ENCODE assay signal across 22 cellular contexts in the genomic region with DNA sequence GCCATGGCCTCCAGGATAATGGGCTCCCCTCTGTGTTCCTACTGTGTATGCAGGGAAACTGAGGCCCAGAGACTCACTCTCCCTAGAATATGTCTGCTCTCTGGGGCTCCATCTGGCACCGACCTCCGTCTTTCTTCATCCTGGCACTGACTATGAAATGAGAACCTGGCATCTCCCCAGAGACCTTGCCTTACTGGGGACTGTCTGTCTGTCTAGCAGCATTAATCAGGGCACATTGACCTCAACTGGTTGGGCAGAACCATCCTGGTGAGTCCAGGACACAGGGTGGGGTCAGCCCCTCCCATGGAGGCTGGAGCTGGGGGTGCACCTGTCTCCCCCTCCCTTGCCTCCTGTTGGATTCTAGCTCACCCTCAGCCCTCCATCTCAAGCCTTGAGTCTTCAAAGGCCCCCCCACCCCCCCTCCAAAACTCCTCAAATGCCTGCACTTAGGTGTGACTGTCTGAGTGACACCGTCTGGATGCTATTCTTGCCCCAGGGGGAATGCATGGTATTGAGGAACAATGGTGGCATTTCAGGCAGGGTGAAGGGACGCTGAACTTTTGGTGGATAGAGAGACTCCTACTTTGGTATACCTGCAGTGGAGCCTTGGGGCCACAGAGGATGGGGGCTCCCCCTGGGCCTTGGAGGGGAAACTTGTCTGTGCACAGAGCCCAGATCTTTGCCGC. TPM values are rescaled to one million over a fixed set of nuclear protein-coding genes. Genes with fewer than 3 reads are reported as not detected.
"Had no signal": no experiment of that assay in that cellular context is flagged by ENCODE, and none has a peak within 500 bp of the region (broad histone marks: within the 10 kb centered on the region; RNA-seq: fewer than 3 reads in every experiment).

No MANE protein-coding gene starts in this region.

- DNase-seq: activated CD4-positive, alpha-beta T cell treated with anti-CD3 and anti-CD28 coated beads for 4 hours; activated CD8-positive, alpha-beta memory T cell treated with anti-CD3 and anti-CD28 coated beads, Interleukin-2, amount 50 U/mL, for 4 hours; activated CD8-positive, alpha-beta T cell treated with anti-CD3 and anti-CD28 coated beads for 36 hours; activated effector memory CD4-positive, alpha-beta T cell treated with Interleukin-2 at 50 U/mL for 16 hours; activated naive CD4-positive, alpha-beta T cell; activated naive CD8-positive, alpha-beta T cell treated with anti-CD3 and anti-CD28 coated beads, Interleukin-2, amount 50 U/mL, for 24 hours; amniotic stem cell; body of pancreas; MM.1S; NCI-H1105; NCI-H1436; NCI-H187; NCI-H2081; NCI-H510A treated with DMSO at 0.1 percent for 48 hours; NCI-H69; NK-92 treated with Interleukin-12 subunit alpha and Interleukin-12 subunit beta, amount 100 ng/mL, for 24 hours; PC-3; SHP77 treated with DMSO at 0.1 percent for 48 hours had no signal

- ATAC-seq: activated CD4-positive, CD25-positive, alpha-beta regulatory T cell treated with anti-CD3 and anti-CD28 coated beads, Interleukin-2, amount 50 U/mL, for 24 hours; activated CD8-positive, alpha-beta T cell treated with anti-CD3 and anti-CD28 coated beads for 36 hours; activated naive CD4-positive, alpha-beta T cell treated with anti-CD3 and anti-CD28 coated beads, Interleukin-2, amount 50 U/mL, for 72 hours; activated naive CD8-positive, alpha-beta T cell treated with anti-CD3 and anti-CD28 coated beads, Interleukin-2, amount 50 U/mL, for 24 hours; body of pancreas; PC-3 had no signal

- H3K27ac ChIP-seq: ascending aorta, body of pancreas had no signal

- H3K9me3 ChIP-seq: ascending aorta, body of pancreas had no signal

- H3K9me3 Mint-ChIP-seq: activated CD8-positive, alpha-beta T cell treated with anti-CD3 and anti-CD28 coated beads for 36 hours; activated naive CD4-positive, alpha-beta T cell treated with anti-CD3 and anti-CD28 coated beads, Interleukin-2, amount 50 U/mL, for 72 hours; activated naive CD8-positive, alpha-beta T cell treated with anti-CD3 and anti-CD28 coated beads, Interleukin-2, amount 50 U/mL, for 24 hours; T-helper 1 cell treated with Interleukin-12 subunit alpha and Interleukin-12 subunit beta and Interleukin-4 antibody, amounts not matched to agents 30 μg/mL and 1 μg/mL, for 36 hours had no signal

- H3K4me3 Mint-ChIP-seq: activated CD8-positive, alpha-beta T cell treated with anti-CD3 and anti-CD28 coated beads for 36 hours; activated naive CD8-positive, alpha-beta T cell treated with anti-CD3 and anti-CD28 coated beads, Interleukin-2, amount 50 U/mL, for 24 hours; T-helper 1 cell treated with Interleukin-12 subunit alpha and Interleukin-12 subunit beta and Interleukin-4 antibody, amounts not matched to agents 30 μg/mL and 1 μg/mL, for 36 hours had no signal

- H3K36me3 ChIP-seq: ascending aorta had no signal

- H3K27me3 ChIP-seq: ascending aorta, body of pancreas had no signal

- H3K4me1 ChIP-seq: ascending aorta, body of pancreas had no signal

- H3K4me3 ChIP-seq: ascending aorta, body of pancreas had no signal

- H3K27ac Mint-ChIP-seq: activated CD8-positive, alpha-beta T cell treated with anti-CD3 and anti-CD28 coated beads for 36 hours; activated naive CD4-positive, alpha-beta T cell treated with anti-CD3 and anti-CD28 coated beads, Interleukin-2, amount 50 U/mL, for 72 hours; activated naive CD8-positive, alpha-beta T cell treated with anti-CD3 and anti-CD28 coated beads, Interleukin-2, amount 50 U/mL, for 24 hours; T-helper 1 cell treated with Interleukin-12 subunit alpha and Interleukin-12 subunit beta and Interleukin-4 antibody, amounts not matched to agents 30 μg/mL and 1 μg/mL, for 36 hours had no signal

- H3K4me1 Mint-ChIP-seq: activated naive CD8-positive, alpha-beta T cell treated with anti-CD3 and anti-CD28 coated beads, Interleukin-2, amount 50 U/mL, for 24 hours had no signal

RNA-seq across cellular contexts. Expression of gene PITX1, which starts 12.8 kb away (rescaled TPM):
- total RNA-seq: body of pancreas had no signal
